In genomic region chr15:83289160-83289559, GRCh38 we compare ENCODE assay signal across 24 cellular contexts. TPM values are rescaled to one million over a fixed set of nuclear protein-coding genes. Genes with fewer than 3 reads are reported as not detected.
DNase-seq lines count a peak whose midpoint lies in the region; ATAC-seq and TF ChIP-seq lines count a peak whose summit lies in the region.
"Had no signal": no experiment of that assay in that cellular context is flagged by ENCODE, and none has a peak within 500 bp of the region (broad histone marks: within the 10 kb centered on the region; RNA-seq: fewer than 3 reads in every experiment).

No MANE protein-coding gene starts in this region.

- H3K36me3 Mint-ChIP-seq in activated CD8-positive, alpha-beta memory T cell treated with anti-CD3 and anti-CD28 coated beads, Interleukin-2, amount 10 ng/mL, durations not matched to agents 7 days and 5 days, result no peaks in the 10 kb centered on the region
- H3K36me3 Mint-ChIP-seq: activated naive CD8-positive, alpha-beta T cell treated with anti-CD3 and anti-CD28 coated beads for 36 hours had no signal

- no peak overlapping the region for H3K4me3 Mint-ChIP-seq in activated CD8-positive, alpha-beta memory T cell treated with anti-CD3 and anti-CD28 coated beads, Interleukin-2, amount 10 ng/mL, durations not matched to agents 7 days and 5 days
- H3K4me3 Mint-ChIP-seq: activated naive CD8-positive, alpha-beta T cell treated with anti-CD3 and anti-CD28 coated beads for 36 hours; activated T-helper 1 cell treated with anti-CD3 and anti-CD28 coated beads, Interleukin-12 subunit alpha, Interleukin-12 subunit beta, Interleukin-2, Interleukin-4 antibody, amounts not matched to agents 30 ng/mL and 10 ng/mL and 1 ng/mL, durations not matched to agents 14 hours and 24 hours and 36 hours; H9 had no signal

- TF ChIP-seq CTCF in epithelial cell of esophagus (IDR thresholded peaks at IDR 0.05; ENCODE audit: insufficient read depth, low read depth, low read length, missing control alignments), result no peak

- no peak overlapping the region for H3K27ac Mint-ChIP-seq in activated CD8-positive, alpha-beta memory T cell treated with anti-CD3 and anti-CD28 coated beads, Interleukin-2, amount 10 ng/mL, durations not matched to agents 7 days and 5 days
- H3K27ac Mint-ChIP-seq: activated naive CD8-positive, alpha-beta T cell treated with anti-CD3 and anti-CD28 coated beads for 36 hours; activated T-helper 1 cell treated with anti-CD3 and anti-CD28 coated beads, Interleukin-12 subunit alpha, Interleukin-12 subunit beta, Interleukin-2, Interleukin-4 antibody, amounts not matched to agents 30 ng/mL and 10 ng/mL and 1 ng/mL, durations not matched to agents 14 hours and 24 hours and 36 hours had no signal

- H3K4me1 Mint-ChIP-seq in activated CD8-positive, alpha-beta memory T cell treated with anti-CD3 and anti-CD28 coated beads, Interleukin-2, amount 10 ng/mL, durations not matched to agents 7 days and 5 days, result peaks cover 2% of the 10 kb centered on the region
- H3K4me1 Mint-ChIP-seq: activated naive CD8-positive, alpha-beta T cell treated with anti-CD3 and anti-CD28 coated beads for 36 hours had no signal

- ATAC-seq in GM18909 (IDR thresholded peaks at IDR 0.05; ENCODE audit: poor library complexity, unreplicated experiment), result no peak
- ATAC-seq in activated CD8-positive, alpha-beta memory T cell treated with anti-CD3 and anti-CD28 coated beads, Interleukin-2, amount 10 ng/mL, durations not matched to agents 7 days and 5 days, result no peak
- ATAC-seq: mucosa of descending colon, psoas muscle had no signal

- DNase-seq in EL, result peak; percentile 34
- peak; percentile 27 for DNase-seq in NCI-H226
- peak; percentile 53 for DNase-seq in epithelial cell of esophagus (ENCODE audit: low read depth)
- DNase-seq in renal cortical epithelial cell (ENCODE audit: low read depth), result peak; percentile 63
- DNase-seq in stimulated activated naive CD4-positive, alpha-beta T cell (lab: John Stamatoyannopoulos, UW), result no peak
- no peak for DNase-seq in cerebellar cortex (ENCODE audit: low spot score)
- DNase-seq in activated CD8-positive, alpha-beta memory T cell treated with anti-CD3 and anti-CD28 coated beads, Interleukin-2, amount 10 ng/mL, durations not matched to agents 7 days and 5 days, result no peak
- DNase-seq: activated naive CD8-positive, alpha-beta T cell treated with anti-CD3 and anti-CD28 coated beads for 36 hours; BE2C; dermis blood vessel endothelial cell; glutamatergic neuron; KBM-7; left ventricle myocardium inferior; mucosa of descending colon; NCI-H1048; NCI-H2029; NCI-H446; psoas muscle; spleen had no signal

- no peaks in the 10 kb centered on the region for H3K9me3 Mint-ChIP-seq in activated CD8-positive, alpha-beta memory T cell treated with anti-CD3 and anti-CD28 coated beads, Interleukin-2, amount 10 ng/mL, durations not matched to agents 7 days and 5 days (ENCODE audit: low read depth)
- H3K9me3 Mint-ChIP-seq: activated naive CD8-positive, alpha-beta T cell treated with anti-CD3 and anti-CD28 coated beads for 36 hours; activated T-helper 1 cell treated with anti-CD3 and anti-CD28 coated beads, Interleukin-12 subunit alpha, Interleukin-12 subunit beta, Interleukin-2, Interleukin-4 antibody, amounts not matched to agents 30 ng/mL and 10 ng/mL and 1 ng/mL, durations not matched to agents 14 hours and 24 hours and 36 hours; H9 had no signal

- peaks cover 44% of the 10 kb centered on the region for H3K27me3 Mint-ChIP-seq in activated CD8-positive, alpha-beta memory T cell treated with anti-CD3 and anti-CD28 coated beads, Interleukin-2, amount 10 ng/mL, durations not matched to agents 7 days and 5 days

- no peak overlapping the region for H3K4me3 ChIP-seq in epithelial cell of esophagus (ENCODE audit: low read length)
- H3K4me3 ChIP-seq: left ventricle myocardium inferior, mucosa of descending colon, psoas muscle, spleen had no signal

- CTCF ChIA-PET in activated CD8-positive, alpha-beta memory T cell treated with anti-CD3 and anti-CD28 coated beads, Interleukin-2, amount 10 ng/mL, durations not matched to agents 7 days and 5 days (lab: Charles Lee), result no interaction called here

RNA-seq across cellular contexts. Expression of gene BNC1, which starts 4.7 kb away (rescaled TPM):
- total RNA-seq in renal cortical epithelial cell, result 18.4 and 26.7 TPM in 2 replicates
- total RNA-seq in activated CD8-positive, alpha-beta memory T cell treated with anti-CD3 and anti-CD28 coated beads, Interleukin-2, amount 10 ng/mL, durations not matched to agents 7 days and 5 days, result not detected
- total RNA-seq: activated CD8-positive, alpha-beta memory T cell treated with anti-CD3 and anti-CD28 coated beads for 36 hours; activated naive CD8-positive, alpha-beta T cell treated with anti-CD3 and anti-CD28 coated beads for 36 hours; activated T-helper 1 cell treated with anti-CD3 and anti-CD28 coated beads, Interleukin-12 subunit alpha, Interleukin-12 subunit beta, Interleukin-2, Interleukin-4 antibody, amounts not matched to agents 30 ng/mL and 10 ng/mL and 1 ng/mL, durations not matched to agents 14 hours and 24 hours and 36 hours; Caco-2; H9 had no signal

Comparison
In these comparisons a context has a peak if more than half of its experiments do, and no peak if none do; other contexts are left out.
1. DNase-seq: peak in EL (single experiment), NCI-H226 (single experiment), epithelial cell of esophagus (single experiment) and renal cortical epithelial cell (single experiment); none in stimulated activated naive CD4-positive, alpha-beta T cell (0 of 6), cerebellar cortex (single experiment) and activated CD8-positive, alpha-beta memory T cell treated with anti-CD3 and anti-CD28 coated beads, Interleukin-2, amount 10 ng/mL, durations not matched to agents 7 days and 5 days (single experiment).
2. RNA of gene BNC1, which starts 4.7 kb away (total RNA-seq): 18.4 to 26.7 TPM in renal cortical epithelial cell; not detected in activated CD8-positive, alpha-beta memory T cell treated with anti-CD3 and anti-CD28 coated beads, Interleukin-2, amount 10 ng/mL, durations not matched to agents 7 days and 5 days; every median in the first group is over 10 times any median in the second.